In the genomic region with DNA sequence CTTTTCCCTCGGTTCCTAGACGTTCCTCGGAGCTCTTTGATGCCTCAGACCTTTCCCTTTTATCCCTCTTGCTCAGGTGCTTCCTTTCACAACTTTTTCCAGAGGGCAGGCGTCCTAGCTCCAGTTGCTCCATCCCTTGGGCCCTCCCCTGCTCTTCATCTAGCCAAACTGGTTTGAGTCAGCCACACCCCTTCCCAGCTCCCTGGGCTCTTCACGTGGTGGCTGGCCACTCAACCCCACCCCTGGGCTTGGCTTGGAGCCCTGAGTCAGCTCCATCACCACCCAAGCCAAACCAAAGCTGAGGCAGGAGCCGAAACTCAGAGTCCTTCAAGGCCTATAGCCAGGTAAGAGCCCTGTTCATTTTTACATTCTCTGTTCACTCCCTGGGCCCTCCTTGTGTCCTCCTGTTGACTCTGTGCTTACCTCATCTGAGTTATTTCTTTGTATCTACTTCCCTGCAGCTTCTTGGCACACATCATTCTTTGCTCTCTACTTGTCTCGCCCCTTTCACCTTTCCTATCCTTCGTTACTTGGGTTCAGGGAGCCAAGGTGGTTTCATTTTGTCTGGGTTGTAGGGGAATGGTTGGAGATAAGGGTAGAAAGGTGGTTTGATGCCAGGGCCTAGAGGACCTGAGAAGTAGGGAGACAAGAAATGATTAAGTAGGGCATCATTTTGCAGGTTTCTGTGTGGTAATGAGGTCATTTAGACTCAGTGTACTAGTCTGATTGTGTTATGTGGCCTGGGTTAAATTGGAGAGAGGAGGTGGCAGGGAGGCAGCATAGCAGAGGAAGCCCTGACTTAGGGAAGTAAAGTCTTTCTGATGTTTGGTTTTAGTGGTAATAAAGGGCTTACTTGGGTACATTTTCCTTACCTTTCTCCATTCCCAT, we compare ENCODE assay signal across 8 cellular contexts. TPM values are rescaled to one million over a fixed set of nuclear protein-coding genes. Genes with fewer than 3 reads are reported as not detected.
A peak's percentile ranks its signal among the peaks of the same experiment; 100 is the strongest.
DNase-seq lines count a peak whose midpoint lies in the region; ATAC-seq and TF ChIP-seq lines count a peak whose summit lies in the region.

No MANE protein-coding gene starts in this region.

- intact Hi-C loops in dendritic cell treated with granulocyte-macrophage colony-stimulating factor and Interleukin-4, amounts not matched to agents 40 ng/mL and 50 ng/mL, for 4 days (cut with micrococcal nuclease), result no loop called here
- intact Hi-C loops in uterus (cut with DNase I; ENCODE audit: low total_unique reads), result no loop called here

- H3K9me3 Mint-ChIP-seq in dendritic cell treated with granulocyte-macrophage colony-stimulating factor and Interleukin-4, amounts not matched to agents 40 ng/mL and 50 ng/mL, for 4 days, result no peaks in the 10 kb centered on the region

- H3K27ac ChIP-seq in lung (ENCODE audit: low read depth in 1 of 2, low read length in 1 of 2), result peak overlapping the region; percentile 68 to 75
- H3K27ac ChIP-seq in uterus, result peak overlapping the region; percentile 0 to 47

- TF ChIP-seq POLR2A in uterus (IDR thresholded peaks at IDR 0.05), result no peak

- peaks cover 100% of the 10 kb centered on the region for H3K36me3 Mint-ChIP-seq in dendritic cell treated with granulocyte-macrophage colony-stimulating factor and Interleukin-4, amounts not matched to agents 40 ng/mL and 50 ng/mL, for 4 days (ENCODE audit: low read depth)

- peak overlapping the region; percentile 62 for H3K27ac Mint-ChIP-seq in dendritic cell treated with granulocyte-macrophage colony-stimulating factor and Interleukin-4, amounts not matched to agents 40 ng/mL and 50 ng/mL, for 4 days

- peaks cover 23% of the 10 kb centered on the region for H3K4me1 Mint-ChIP-seq in dendritic cell treated with granulocyte-macrophage colony-stimulating factor and Interleukin-4, amounts not matched to agents 40 ng/mL and 50 ng/mL, for 4 days (ENCODE audit: low read depth)

- ATAC-seq in lung (ENCODE audit: insufficient read depth, low FRiP score), result peak; percentile 76

- H3K4me1 ChIP-seq in lung (ENCODE audit: control insufficient read depth in 2 of 2, insufficient read depth in 2 of 2, low read length in 2 of 2) (peaks cover 0 to 9% of the 10 kb centered on the region in 2 donors), uterus (peaks cover 0 to 6% of the 10 kb centered on the region in 2 donors)

- TF ChIP-seq CTCF in lung (IDR thresholded peaks at IDR 0.05; ENCODE audit: control extremely low read depth, extremely low read depth) (no peak), uterus (IDR thresholded peaks at IDR 0.05) (no peak)

- H3K27me3 Mint-ChIP-seq in dendritic cell treated with granulocyte-macrophage colony-stimulating factor and Interleukin-4, amounts not matched to agents 40 ng/mL and 50 ng/mL, for 4 days, result no peaks in the 10 kb centered on the region

- H3K4me3 Mint-ChIP-seq in dendritic cell treated with granulocyte-macrophage colony-stimulating factor and Interleukin-4, amounts not matched to agents 40 ng/mL and 50 ng/mL, for 4 days, result peak overlapping the region; percentile 63

- DNase-seq in Daoy (ENCODE audit: low read depth), result peak; percentile 88
- peak; percentile 97 for DNase-seq in NCI-H510A (lab: John Stamatoyannopoulos, UW)
- peak; percentile 93 for DNase-seq in lung (ENCODE audit: low spot score)
- peak; percentile 64 to 80 for DNase-seq in uterus
- DNase-seq in Kasumi-1 (lab: John Stamatoyannopoulos, UW), result no peak
- no peak for DNase-seq in DMS 273 (lab: John Stamatoyannopoulos, UW; ENCODE audit: unreplicated experiment)
- no peak for DNase-seq in foreskin melanocyte

- H3K36me3 ChIP-seq in lung (ENCODE audit: control insufficient read depth in 2 of 2, insufficient read depth in 2 of 2, low read length in 2 of 2), result peaks cover 37 to 55% of the 10 kb centered on the region in 2 donors
- no peaks in the 10 kb centered on the region for H3K36me3 ChIP-seq in uterus

- 54 to 70% methylated on average over 8 of the region's 8 CpGs for WGBS in lung, 2 donors

- H3K27me3 ChIP-seq in lung (ENCODE audit: control insufficient read depth, insufficient read depth) (no peaks in the 10 kb centered on the region), uterus (no peaks in the 10 kb centered on the region)

- no peak overlapping the region for H3K4me3 ChIP-seq in lung
- no peak overlapping the region for H3K4me3 ChIP-seq in uterus

- no peaks in the 10 kb centered on the region for H3K9me3 ChIP-seq in lung (ENCODE audit: control insufficient read depth in 2 of 2, insufficient read depth in 1 of 2, low read length in 1 of 2)
- no peaks in the 10 kb centered on the region for H3K9me3 ChIP-seq in uterus

RNA-seq across cellular contexts. Expression of a gene that starts 7.6 kb away (rescaled TPM):
- total RNA-seq in Daoy (2014; rRNA removed; shearing (Covaris generic)), result 16.5 and 24.5 TPM in 2 replicates
- total RNA-seq in lung (10 to 100 TPM; 12.2 to 35.2 TPM), uterus (10 to 100 TPM; 13.5 to 44.7 (median 25.8) TPM)
- polyA plus RNA-seq in lung, result 10 to 100 TPM; 28.1 to 37.4 TPM

RNA-seq across cellular contexts. Expression of a gene that starts 21.3 kb away (rescaled TPM):
- 0.91 and 5.2 TPM in 2 replicates for total RNA-seq in Daoy (2014; rRNA removed; shearing (Covaris generic))
- total RNA-seq in lung (10 to 100 TPM in 1 of 2 donors, 1 to 10 TPM in 1; 7.3 to 29.5 TPM), uterus (1 to 10 TPM in 2 of 4 donors, not detected in 2; 4.1 to 9.1 TPM)
- 10 to 100 TPM; 13.8 to 19.7 TPM for polyA plus RNA-seq in lung

RNA-seq across cellular contexts. Expression of a gene that starts 21.5 kb away (rescaled TPM):
- 57.8 and 58.9 TPM in 2 replicates for total RNA-seq in Daoy (2014; rRNA removed; shearing (Covaris generic))
- total RNA-seq in lung, result 100 to 1,000 TPM in 1 of 2 donors, 10 to 100 TPM in 1; 77.6 to 103 TPM
- 10 to 100 TPM; 54.1 to 80.4 TPM for polyA plus RNA-seq in lung
- 100 to 1,000 TPM in 2 of 4 donors, 10 to 100 TPM in 2; 20.5 to 130 (median 86.0) TPM for total RNA-seq in uterus

RNA-seq across cellular contexts. Expression of a gene that starts 41.6 kb away (rescaled TPM):
- total RNA-seq in Daoy (2014; rRNA removed; shearing (Covaris generic)), result 1.6 and 11.3 TPM in 2 replicates
- total RNA-seq in lung (10 to 100 TPM; 45.9 to 61.0 TPM), uterus (10 to 100 TPM in 2 of 4 donors, 1 to 10 TPM in 2; 5.6 to 80.7 (median 26.0) TPM)
- polyA plus RNA-seq in lung, result 10 to 100 TPM; 13.4 to 16.7 TPM

RNA-seq across cellular contexts. Expression of a gene that starts 46.4 kb away (rescaled TPM):
- 5.0 and 6.5 TPM in 2 replicates for total RNA-seq in Daoy (2014; rRNA removed; shearing (Covaris generic))
- total RNA-seq in lung, result 10 to 100 TPM; 10.1 to 16.3 TPM
- 1 to 10 TPM; 5.7 to 8.0 TPM for polyA plus RNA-seq in lung
- 10 to 100 TPM in 2 of 4 donors, 1 to 10 TPM in 2; 5.4 to 25.5 (median 10.7) TPM for total RNA-seq in uterus

Comparison
In these comparisons a context has a peak if more than half of its experiments do, and no peak if none do; other contexts are left out.
1. DNase-seq: peak in Daoy (single experiment), NCI-H510A (single experiment), lung (single experiment) and uterus (2 of 2); none in Kasumi-1 (0 of 2), DMS 273 (single experiment) and foreskin melanocyte (single experiment).